Comparison of ENCODE assay signal across 9 cellular contexts in genomic region chr1:66396212-66396890, GRCh38.
DNase-seq lines count a peak whose midpoint lies in the region; ATAC-seq lines count a peak whose summit lies in the region.
"Had no signal": no experiment of that assay in that cellular context is flagged by ENCODE, and none has a peak within 500 bp of the region (broad histone marks: within the 10 kb centered on the region; RNA-seq: fewer than 3 reads in every experiment).

No MANE protein-coding gene starts in this region.

- peak; percentile 41 for DNase-seq in fibroblast of gingiva (ENCODE audit: low read depth)
- DNase-seq in T-helper 1 cell: no peak
- no peak for DNase-seq in NCI-H1092 treated with DMSO at 0.1 percent for 48 hours (lab: John Stamatoyannopoulos, UW)
- no peak for DNase-seq in medulla oblongata (ENCODE audit: extremely low spot score)
- DNase-seq in NCI-H1105 treated with DMSO at 0.1 percent for 48 hours (lab: John Stamatoyannopoulos, UW): no peak
- DNase-seq: NCI-H187 treated with DMSO at 0.1 percent for 48 hours had no signal

- ATAC-seq in GM18499 (IDR thresholded peaks at IDR 0.05; ENCODE audit: insufficient read depth, unreplicated experiment) (peak; percentile 38), GM21381 (IDR thresholded peaks at IDR 0.05; ENCODE audit: unreplicated experiment) (peak; percentile 46), HG03378 (IDR thresholded peaks at IDR 0.05; ENCODE audit: unreplicated experiment) (peak; percentile 63)
